13 cellular contexts compared by ENCODE assay signal in genomic region chr2:112836695-112837117, GRCh38. TPM values are rescaled to one million over a fixed set of nuclear protein-coding genes. Genes with fewer than 3 reads are reported as not detected.
DNase-seq lines count a peak whose midpoint lies in the region; ATAC-seq and TF ChIP-seq lines count a peak whose summit lies in the region.
"Had no signal": no experiment of that assay in that cellular context is flagged by ENCODE, and none has a peak within 500 bp of the region (broad histone marks: within the 10 kb centered on the region; RNA-seq: fewer than 3 reads in every experiment).

IL1B (minus strand) TSS chr2:112836779; CDS start chr2:112836229, 550 bp downstream.

- H3K27me3 ChIP-seq in adipocyte (replicated peaks; ENCODE audit: control insufficient read depth, insufficient read depth, low read length) (no peaks in the 10 kb centered on the region), right lobe of liver (no peaks in the 10 kb centered on the region), MM.1S (replicated peaks; ENCODE audit: insufficient read depth, low read length) (no peaks in the 10 kb centered on the region)

- H3K9ac ChIP-seq in adipocyte (ENCODE audit: low read length), result peak within 1 kb of the TSS; percentile 44
- H3K9ac ChIP-seq in MM.1S (ENCODE audit: low read length), result no peak within 1 kb of the TSS

- H3K27ac ChIP-seq in right lobe of liver (no peak within 1 kb of the TSS), MM.1S (ENCODE audit: low read length) (no peak within 1 kb of the TSS)

- TF ChIP-seq POLR2A in right lobe of liver (IDR thresholded peaks at IDR 0.05), result no peak

- DNase-seq in AG08395 (ENCODE audit: low spot score), result peak; percentile 82
- DNase-seq in KG1 (lab: John Stamatoyannopoulos, UW), result peak; percentile 58
- DNase-seq in adipocyte (ENCODE audit: low read depth), result peak; percentile 38
- no peak for DNase-seq in right lobe of liver
- DNase-seq in nucleus accumbens (lab: John Stamatoyannopoulos, UW), result no peak
- no peak for DNase-seq in MM.1S
- DNase-seq in NCI-H2171 (lab: John Stamatoyannopoulos, UW), result no peak
- DNase-seq: activated CD4-positive, alpha-beta T cell treated with anti-CD3 and anti-CD28 coated beads, Interleukin-2, amount 10 ng/mL, durations not matched to agents 7 days and 5 days; COR-L47; NCI-H524; stimulated activated CD4-positive, alpha-beta T cell treated with anti-CD3 and anti-CD28 coated beads, Interleukin-1b, Interleukin-23, amount 100 ng/mL, for 48 hours had no signal

- no peak for TF ChIP-seq CTCF in right lobe of liver (IDR thresholded peaks at IDR 0.05)
- TF ChIP-seq CTCF in MM.1S (IDR thresholded peaks at IDR 0.05; ENCODE audit: low read length), result no peak

- peaks cover 46% of the 10 kb centered on the region for H3K4me1 ChIP-seq in adipocyte (ENCODE audit: control insufficient read depth, insufficient read depth, low read length)
- peaks cover 0 to 11% (median 5%) of the 10 kb centered on the region in 4 donors for H3K4me1 ChIP-seq in right lobe of liver
- H3K4me1 ChIP-seq in MM.1S (ENCODE audit: low read length), result no peaks in the 10 kb centered on the region

- H3K4me2 ChIP-seq in MM.1S (ENCODE audit: low read depth, low read length), result no peak within 1 kb of the TSS

- ATAC-seq in right lobe of liver, result peak in 3 of 4 donors; percentile 14 to 30 (median 15)
- no peak for ATAC-seq in GM18858 (IDR thresholded peaks at IDR 0.05; ENCODE audit: unreplicated experiment)

- no peak within 1 kb of the TSS for H2AFZ ChIP-seq in MM.1S (ENCODE audit: low read length)

- H3K9me3 ChIP-seq in adipocyte (ENCODE audit: control insufficient read depth, low read length), result no peaks in the 10 kb centered on the region
- H3K9me3 ChIP-seq in right lobe of liver, result no peaks in the 10 kb centered on the region
- H3K9me3 ChIP-seq in MM.1S (replicated peaks; ENCODE audit: insufficient read depth, low read length), result no peaks in the 10 kb centered on the region

- H4K20me1 ChIP-seq in MM.1S (ENCODE audit: insufficient read depth, low read length), result no peaks in the 10 kb centered on the region

- no peaks in the 10 kb centered on the region for H3K79me2 ChIP-seq in MM.1S (ENCODE audit: low read length)

- H3K9me2 ChIP-seq in MM.1S (replicated peaks; ENCODE audit: insufficient read depth, low read length), result no peaks in the 10 kb centered on the region

- intact Hi-C loops in right lobe of liver (cut with DNase I), result no loop called here

- no peaks in the 10 kb centered on the region for H3F3A ChIP-seq in MM.1S (ENCODE audit: insufficient read depth, low read length)

- WGBS in right lobe of liver (ENCODE audit: insufficient coverage, low coverage, low lambda C conversion rate, missing lambda C conversion rate), result 54% methylated on average over 4 of the region's 4 CpGs

- H3K36me3 ChIP-seq in adipocyte (ENCODE audit: control insufficient read depth, insufficient read depth, low read length, severe bottlenecking) (no peaks in the 10 kb centered on the region), right lobe of liver (no peaks in the 10 kb centered on the region), MM.1S (replicated peaks; ENCODE audit: insufficient read depth, low read length) (no peaks in the 10 kb centered on the region)

- H3K4me3 ChIP-seq in adipocyte (ENCODE audit: low read length), result peak within 1 kb of the TSS; percentile 67
- H3K4me3 ChIP-seq in right lobe of liver, result peak within 1 kb of the TSS in 1 of 3 donors; percentile 10
- no peak within 1 kb of the TSS for H3K4me3 ChIP-seq in MM.1S (ENCODE audit: low read length)

RNA-seq across cellular contexts. Expression of gene IL1B, which starts in this region (rescaled TPM):
- total RNA-seq in right lobe of liver, result 1 to 10 TPM in 2 of 6 experiments, under 1 TPM in 3, not detected in 1; 0.19 to 4.1 (median 0.49) TPM
- total RNA-seq: activated CD4-positive, alpha-beta T cell treated with anti-CD3 and anti-CD28 coated beads, Interleukin-2, amount 10 ng/mL, durations not matched to agents 7 days and 5 days; chondrocyte had no signal

Comparison
In these comparisons a context has a peak if more than half of its experiments do, and no peak if none do; other contexts are left out.
1. DNase-seq: peak in AG08395 (single experiment), KG1 (single experiment) and adipocyte (single experiment); none in right lobe of liver (0 of 3), nucleus accumbens (0 of 56), MM.1S (single experiment) and NCI-H2171 (single experiment).